ENCODE assay signal across 9 cellular contexts in the genomic region with DNA sequence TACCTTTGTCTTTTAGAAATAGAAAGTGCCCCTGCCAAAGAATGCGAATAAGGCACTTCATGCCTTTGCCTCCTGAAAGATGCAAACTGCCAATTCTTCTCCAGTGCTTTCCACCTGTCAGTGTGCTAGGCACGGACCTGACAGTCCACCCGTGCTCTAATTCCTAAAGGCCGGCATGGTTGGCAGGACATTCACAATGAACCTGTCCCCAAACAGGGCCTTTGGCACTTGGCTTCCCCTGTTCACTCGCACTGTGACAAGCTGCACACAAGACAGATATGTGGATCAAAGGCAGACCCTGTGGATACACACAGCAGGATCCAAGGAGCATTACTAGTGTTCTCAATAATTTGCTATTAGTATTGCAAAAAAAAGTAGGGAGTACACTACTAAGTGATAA.
"Had no signal": no experiment of that assay in that cellular context is flagged by ENCODE, and none has a peak within 500 bp of the region (broad histone marks: within the 10 kb centered on the region; RNA-seq: fewer than 3 reads in every experiment).

No MANE protein-coding gene starts in this region.

- H3K4me3 ChIP-seq: GM23248, HAP-1 had no signal

- H3K4me1 Mint-ChIP-seq: IgD-negative memory B cell had no signal

- H3K4me1 ChIP-seq: HAP-1 had no signal

- H2AFZ ChIP-seq: GM23248 had no signal

- H3K27ac Mint-ChIP-seq: HFFc6, IgD-negative memory B cell had no signal

- H3K9ac ChIP-seq: GM23248 had no signal

- H3K27ac ChIP-seq: GM23248, HL-60 had no signal

- H3K27me3 Mint-ChIP-seq: IgD-negative memory B cell had no signal

- H3K36me3 ChIP-seq: HAP-1 had no signal

- H3K9me3 ChIP-seq: HAP-1 had no signal

- ATAC-seq: HCT116, HepG2 had no signal

- DNase-seq: GM23248, GOT3, H7, HFFc6 had no signal

- H3K4me3 Mint-ChIP-seq: HFFc6, IgD-negative memory B cell had no signal

- H3K36me3 Mint-ChIP-seq: IgD-negative memory B cell had no signal
